Comparison of ENCODE assay signal across 1 cellular context in the genomic region with DNA sequence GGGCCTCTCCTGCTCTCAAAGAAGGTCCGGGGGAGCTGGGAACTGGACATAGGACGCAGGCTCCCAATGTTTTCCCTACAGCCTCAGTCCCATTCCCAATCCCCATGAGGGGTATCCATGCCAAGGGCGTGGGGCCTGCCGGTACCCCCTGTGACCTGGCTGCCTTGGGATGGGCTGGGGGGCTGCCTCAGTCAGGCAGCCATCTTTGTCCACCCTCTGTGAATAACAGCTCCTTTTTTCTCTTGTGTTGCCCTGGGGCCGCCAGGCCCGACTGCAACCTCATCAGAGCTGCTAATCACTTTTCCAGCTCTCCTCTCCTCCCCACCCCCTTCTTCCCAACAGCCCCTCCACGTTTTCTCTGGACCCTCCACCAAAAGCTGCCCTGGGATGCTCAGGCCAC.
TF ChIP-seq lines count a peak whose summit lies in the region.

No MANE protein-coding gene starts in this region.

TF ChIP-seq in GM23338, 12 proteins besides CTCF, POLR2A, EP300 and RAD21:
- TF ChIP-seq CREB1 (CRISPR knock-in tag; IDR thresholded peaks at IDR 0.05; ENCODE audit: low read depth) (no peak), ZNF331 (CRISPR knock-in tag; IDR thresholded peaks at IDR 0.05; ENCODE audit: low read depth) (no peak), EZH2phosphoT487 (IDR thresholded peaks at IDR 0.05; ENCODE audit: unreplicated experiment) (no peak), STAT1 (IDR thresholded peaks at IDR 0.05; ENCODE audit: unreplicated experiment) (no peak), NANOG (IDR thresholded peaks at IDR 0.05; ENCODE audit: borderline replicate concordance) (no peak), JUNB (IDR thresholded peaks at IDR 0.05; ENCODE audit: unreplicated experiment) (no peak), EZH2 (IDR thresholded peaks at IDR 0.05; ENCODE audit: low read depth, unreplicated experiment) (no peak), ZNF114 (CRISPR knock-in tag; IDR thresholded peaks at IDR 0.05) (no peak), POLR2AphosphoS5 (IDR thresholded peaks at IDR 0.05; ENCODE audit: low read depth) (no peak)
- TF ChIP-seq, protein P1, sequence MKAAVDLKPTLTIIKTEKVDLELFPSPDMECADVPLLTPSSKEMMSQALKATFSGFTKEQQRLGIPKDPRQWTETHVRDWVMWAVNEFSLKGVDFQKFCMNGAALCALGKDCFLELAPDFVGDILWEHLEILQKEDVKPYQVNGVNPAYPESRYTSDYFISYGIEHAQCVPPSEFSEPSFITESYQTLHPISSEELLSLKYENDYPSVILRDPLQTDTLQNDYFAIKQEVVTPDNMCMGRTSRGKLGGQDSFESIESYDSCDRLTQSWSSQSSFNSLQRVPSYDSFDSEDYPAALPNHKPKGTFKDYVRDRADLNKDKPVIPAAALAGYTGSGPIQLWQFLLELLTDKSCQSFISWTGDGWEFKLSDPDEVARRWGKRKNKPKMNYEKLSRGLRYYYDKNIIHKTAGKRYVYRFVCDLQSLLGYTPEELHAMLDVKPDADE (IDR thresholded peaks at IDR 0.05), result no peak
- TF ChIP-seq, protein P2, sequence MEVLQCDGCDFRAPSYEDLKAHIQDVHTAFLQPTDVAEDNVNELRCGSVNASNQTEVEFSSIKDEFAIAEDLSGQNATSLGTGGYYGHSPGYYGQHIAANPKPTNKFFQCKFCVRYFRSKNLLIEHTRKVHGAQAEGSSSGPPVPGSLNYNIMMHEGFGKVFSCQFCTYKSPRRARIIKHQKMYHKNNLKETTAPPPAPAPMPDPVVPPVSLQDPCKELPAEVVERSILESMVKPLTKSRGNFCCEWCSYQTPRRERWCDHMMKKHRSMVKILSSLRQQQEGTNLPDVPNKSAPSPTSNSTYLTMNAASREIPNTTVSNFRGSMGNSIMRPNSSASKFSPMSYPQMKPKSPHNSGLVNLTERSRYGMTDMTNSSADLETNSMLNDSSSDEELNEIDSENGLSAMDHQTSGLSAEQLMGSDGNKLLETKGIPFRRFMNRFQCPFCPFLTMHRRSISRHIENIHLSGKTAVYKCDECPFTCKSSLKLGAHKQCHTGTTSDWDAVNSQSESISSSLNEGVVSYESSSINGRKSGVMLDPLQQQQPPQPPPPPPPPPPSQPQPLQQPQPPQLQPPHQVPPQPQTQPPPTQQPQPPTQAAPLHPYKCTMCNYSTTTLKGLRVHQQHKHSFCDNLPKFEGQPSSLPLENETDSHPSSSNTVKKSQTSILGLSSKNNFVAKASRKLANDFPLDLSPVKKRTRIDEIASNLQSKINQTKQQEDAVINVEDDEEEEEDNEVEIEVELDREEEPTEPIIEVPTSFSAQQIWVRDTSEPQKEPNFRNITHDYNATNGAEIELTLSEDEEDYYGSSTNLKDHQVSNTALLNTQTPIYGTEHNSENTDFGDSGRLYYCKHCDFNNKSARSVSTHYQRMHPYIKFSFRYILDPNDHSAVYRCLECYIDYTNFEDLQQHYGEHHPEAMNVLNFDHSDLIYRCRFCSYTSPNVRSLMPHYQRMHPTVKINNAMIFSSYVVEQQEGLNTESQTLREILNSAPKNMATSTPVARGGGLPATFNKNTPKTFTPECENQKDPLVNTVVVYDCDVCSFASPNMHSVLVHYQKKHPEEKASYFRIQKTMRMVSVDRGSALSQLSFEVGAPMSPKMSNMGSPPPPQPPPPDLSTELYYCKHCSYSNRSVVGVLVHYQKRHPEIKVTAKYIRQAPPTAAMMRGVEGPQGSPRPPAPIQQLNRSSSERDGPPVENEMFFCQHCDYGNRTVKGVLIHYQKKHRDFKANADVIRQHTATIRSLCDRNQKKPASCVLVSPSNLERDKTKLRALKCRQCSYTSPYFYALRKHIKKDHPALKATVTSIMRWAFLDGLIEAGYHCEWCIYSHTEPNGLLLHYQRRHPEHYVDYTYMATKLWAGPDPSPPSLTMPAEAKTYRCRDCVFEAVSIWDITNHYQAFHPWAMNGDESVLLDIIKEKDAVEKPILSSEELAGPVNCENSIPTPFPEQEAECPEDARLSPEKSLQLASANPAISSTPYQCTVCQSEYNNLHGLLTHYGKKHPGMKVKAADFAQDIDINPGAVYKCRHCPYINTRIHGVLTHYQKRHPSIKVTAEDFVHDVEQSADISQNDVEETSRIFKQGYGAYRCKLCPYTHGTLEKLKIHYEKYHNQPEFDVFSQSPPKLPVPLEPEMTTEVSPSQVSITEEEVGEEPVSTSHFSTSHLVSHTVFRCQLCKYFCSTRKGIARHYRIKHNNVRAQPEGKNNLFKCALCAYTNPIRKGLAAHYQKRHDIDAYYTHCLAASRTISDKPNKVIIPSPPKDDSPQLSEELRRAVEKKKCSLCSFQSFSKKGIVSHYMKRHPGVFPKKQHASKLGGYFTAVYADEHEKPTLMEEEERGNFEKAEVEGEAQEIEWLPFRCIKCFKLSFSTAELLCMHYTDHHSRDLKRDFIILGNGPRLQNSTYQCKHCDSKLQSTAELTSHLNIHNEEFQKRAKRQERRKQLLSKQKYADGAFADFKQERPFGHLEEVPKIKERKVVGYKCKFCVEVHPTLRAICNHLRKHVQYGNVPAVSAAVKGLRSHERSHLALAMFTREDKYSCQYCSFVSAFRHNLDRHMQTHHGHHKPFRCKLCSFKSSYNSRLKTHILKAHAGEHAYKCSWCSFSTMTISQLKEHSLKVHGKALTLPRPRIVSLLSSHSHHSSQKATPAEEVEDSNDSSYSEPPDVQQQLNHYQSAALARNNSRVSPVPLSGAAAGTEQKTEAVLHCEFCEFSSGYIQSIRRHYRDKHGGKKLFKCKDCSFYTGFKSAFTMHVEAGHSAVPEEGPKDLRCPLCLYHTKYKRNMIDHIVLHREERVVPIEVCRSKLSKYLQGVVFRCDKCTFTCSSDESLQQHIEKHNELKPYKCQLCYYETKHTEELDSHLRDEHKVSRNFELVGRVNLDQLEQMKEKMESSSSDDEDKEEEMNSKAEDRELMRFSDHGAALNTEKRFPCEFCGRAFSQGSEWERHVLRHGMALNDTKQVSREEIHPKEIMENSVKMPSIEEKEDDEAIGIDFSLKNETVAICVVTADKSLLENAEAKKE (CRISPR knock-in tag; IDR thresholded peaks at IDR 0.05), result no peak
- TF ChIP-seq, protein P3, sequence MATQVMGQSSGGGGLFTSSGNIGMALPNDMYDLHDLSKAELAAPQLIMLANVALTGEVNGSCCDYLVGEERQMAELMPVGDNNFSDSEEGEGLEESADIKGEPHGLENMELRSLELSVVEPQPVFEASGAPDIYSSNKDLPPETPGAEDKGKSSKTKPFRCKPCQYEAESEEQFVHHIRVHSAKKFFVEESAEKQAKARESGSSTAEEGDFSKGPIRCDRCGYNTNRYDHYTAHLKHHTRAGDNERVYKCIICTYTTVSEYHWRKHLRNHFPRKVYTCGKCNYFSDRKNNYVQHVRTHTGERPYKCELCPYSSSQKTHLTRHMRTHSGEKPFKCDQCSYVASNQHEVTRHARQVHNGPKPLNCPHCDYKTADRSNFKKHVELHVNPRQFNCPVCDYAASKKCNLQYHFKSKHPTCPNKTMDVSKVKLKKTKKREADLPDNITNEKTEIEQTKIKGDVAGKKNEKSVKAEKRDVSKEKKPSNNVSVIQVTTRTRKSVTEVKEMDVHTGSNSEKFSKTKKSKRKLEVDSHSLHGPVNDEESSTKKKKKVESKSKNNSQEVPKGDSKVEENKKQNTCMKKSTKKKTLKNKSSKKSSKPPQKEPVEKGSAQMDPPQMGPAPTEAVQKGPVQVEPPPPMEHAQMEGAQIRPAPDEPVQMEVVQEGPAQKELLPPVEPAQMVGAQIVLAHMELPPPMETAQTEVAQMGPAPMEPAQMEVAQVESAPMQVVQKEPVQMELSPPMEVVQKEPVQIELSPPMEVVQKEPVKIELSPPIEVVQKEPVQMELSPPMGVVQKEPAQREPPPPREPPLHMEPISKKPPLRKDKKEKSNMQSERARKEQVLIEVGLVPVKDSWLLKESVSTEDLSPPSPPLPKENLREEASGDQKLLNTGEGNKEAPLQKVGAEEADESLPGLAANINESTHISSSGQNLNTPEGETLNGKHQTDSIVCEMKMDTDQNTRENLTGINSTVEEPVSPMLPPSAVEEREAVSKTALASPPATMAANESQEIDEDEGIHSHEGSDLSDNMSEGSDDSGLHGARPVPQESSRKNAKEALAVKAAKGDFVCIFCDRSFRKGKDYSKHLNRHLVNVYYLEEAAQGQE (IDR thresholded peaks at IDR 0.05; ENCODE audit: unreplicated experiment), result no peak
